In genomic region chr19:52172347-52172746, GRCh38 we compare ENCODE assay signal across 13 cellular contexts. TPM values are rescaled to one million over a fixed set of nuclear protein-coding genes. Genes with fewer than 3 reads are reported as not detected.
DNase-seq lines count a peak whose midpoint lies in the region; ATAC-seq and TF ChIP-seq lines count a peak whose summit lies in the region.
"Had no signal": no experiment of that assay in that cellular context is flagged by ENCODE, and none has a peak within 500 bp of the region (broad histone marks: within the 10 kb centered on the region; RNA-seq: fewer than 3 reads in every experiment).

No MANE protein-coding gene starts in this region.

- H3K27ac ChIP-seq in mesenchymal stem cell (ENCODE audit: low read length, poor library complexity, severe bottlenecking) (no peak overlapping the region), tibial artery (peak overlapping the region; percentile 89 to 93)

- H2BK5ac ChIP-seq in mesenchymal stem cell (ENCODE audit: low read depth, low read length, poor library complexity, severe bottlenecking) = no peak overlapping the region

- ATAC-seq in GM21723 (IDR thresholded peaks at IDR 0.05; ENCODE audit: unreplicated experiment) (no peak), GM18907 (IDR thresholded peaks at IDR 0.05; ENCODE audit: unreplicated experiment) (no peak), GM21381 (IDR thresholded peaks at IDR 0.05; ENCODE audit: unreplicated experiment) (no peak)

- peak overlapping the region; percentile 94 for H3K4me3 Mint-ChIP-seq in activated naive CD4-positive, alpha-beta T cell treated with anti-CD3 and anti-CD28 coated beads for 36 hours
- H3K4me3 Mint-ChIP-seq in activated T-helper 1 cell treated with anti-CD3 and anti-CD28 coated beads, Interleukin-12 subunit alpha, Interleukin-12 subunit beta, Interleukin-2, Interleukin-4 antibody, amounts not matched to agents 30 ng/mL and 10 ng/mL and 1 ng/mL, durations not matched to agents 14 hours and 24 hours and 36 hours = peak overlapping the region; percentile 97

- H3K4me1 ChIP-seq in mesenchymal stem cell (ENCODE audit: control insufficient read depth, insufficient read depth, low read depth, low read length) (peaks cover 1% of the 10 kb centered on the region), tibial artery (peaks cover 6 to 17% (median 11%) of the 10 kb centered on the region in 4 donors)

- CTCF ChIA-PET in activated naive CD4-positive, alpha-beta T cell treated with anti-CD3 and anti-CD28 coated beads for 36 hours (lab: Charles Lee) = no interaction called here

- peaks cover 8% of the 10 kb centered on the region for H3K9me3 ChIP-seq in mesenchymal stem cell (ENCODE audit: control insufficient read depth, low read length)
- H3K9me3 ChIP-seq in tibial artery = no peaks in the 10 kb centered on the region
- H3K9me3 ChIP-seq: esophagus squamous epithelium had no signal

- H4K91ac ChIP-seq in mesenchymal stem cell (ENCODE audit: low read length) = no peak overlapping the region

- no peak overlapping the region for H4K8ac ChIP-seq in mesenchymal stem cell (ENCODE audit: low read length)

- H3K9ac ChIP-seq in mesenchymal stem cell (ENCODE audit: low read length) = peak overlapping the region; percentile 98

- no peak overlapping the region for H2BK12ac ChIP-seq in mesenchymal stem cell (ENCODE audit: low read length in 2 of 2)

- H2BK15ac ChIP-seq in mesenchymal stem cell (ENCODE audit: low read depth, poor library complexity, severe bottlenecking) = no peak overlapping the region

- H2AK5ac ChIP-seq in mesenchymal stem cell (ENCODE audit: low read length, severe bottlenecking) = peak overlapping the region; percentile 33

- H3K36me3 ChIP-seq in mesenchymal stem cell (ENCODE audit: control insufficient read depth in 1 of 2, insufficient read depth in 2 of 2, low read depth in 1 of 2, low read length in 2 of 2) (peaks cover 13 to 17% of the 10 kb centered on the region in 2 experiments), tibial artery (peaks cover 11 to 16% (median 14%) of the 10 kb centered on the region in 3 donors)

- peaks cover 6% of the 10 kb centered on the region for H3K9me3 Mint-ChIP-seq in activated naive CD4-positive, alpha-beta T cell treated with anti-CD3 and anti-CD28 coated beads for 36 hours
- peaks cover 20% of the 10 kb centered on the region for H3K9me3 Mint-ChIP-seq in activated T-helper 1 cell treated with anti-CD3 and anti-CD28 coated beads, Interleukin-12 subunit alpha, Interleukin-12 subunit beta, Interleukin-2, Interleukin-4 antibody, amounts not matched to agents 30 ng/mL and 10 ng/mL and 1 ng/mL, durations not matched to agents 14 hours and 24 hours and 36 hours

- H2BK120ac ChIP-seq in mesenchymal stem cell (ENCODE audit: low read depth, low read length) = no peak overlapping the region

- intact Hi-C loops in activated naive CD4-positive, alpha-beta T cell treated with anti-CD3 and anti-CD28 coated beads for 36 hours (cut with micrococcal nuclease) = no loop called here
- intact Hi-C loops in activated T-helper 1 cell treated with anti-CD3 and anti-CD28 coated beads, Interleukin-12 subunit alpha, Interleukin-12 subunit beta, Interleukin-2, Interleukin-4 antibody, amounts not matched to agents 30 ng/mL and 10 ng/mL and 1 ng/mL, durations not matched to agents 14 hours and 24 hours and 36 hours (cut with micrococcal nuclease) = no loop called here
- intact Hi-C loops in tibial artery (cut with DNase I; ENCODE audit: low total_unique reads) = loop anchor here (10.0 kb wide), 1 partner anchor 62 kb away; no protein-coding TSS in a partner anchor

- no peaks in the 10 kb centered on the region for H3K27me3 Mint-ChIP-seq in activated naive CD4-positive, alpha-beta T cell treated with anti-CD3 and anti-CD28 coated beads for 36 hours (ENCODE audit: low read depth)
- no peaks in the 10 kb centered on the region for H3K27me3 Mint-ChIP-seq in activated T-helper 1 cell treated with anti-CD3 and anti-CD28 coated beads, Interleukin-12 subunit alpha, Interleukin-12 subunit beta, Interleukin-2, Interleukin-4 antibody, amounts not matched to agents 30 ng/mL and 10 ng/mL and 1 ng/mL, durations not matched to agents 14 hours and 24 hours and 36 hours (ENCODE audit: insufficient read depth)

- TF ChIP-seq CTCF in tibial artery (IDR thresholded peaks at IDR 0.05) = no peak

- H3K4me1 Mint-ChIP-seq in activated naive CD4-positive, alpha-beta T cell treated with anti-CD3 and anti-CD28 coated beads for 36 hours (ENCODE audit: low read depth) = peaks cover 26% of the 10 kb centered on the region
- H3K4me1 Mint-ChIP-seq in activated T-helper 1 cell treated with anti-CD3 and anti-CD28 coated beads, Interleukin-12 subunit alpha, Interleukin-12 subunit beta, Interleukin-2, Interleukin-4 antibody, amounts not matched to agents 30 ng/mL and 10 ng/mL and 1 ng/mL, durations not matched to agents 14 hours and 24 hours and 36 hours (ENCODE audit: low read depth) = peaks cover 11% of the 10 kb centered on the region

- peaks cover 9% of the 10 kb centered on the region for H3K79me1 ChIP-seq in mesenchymal stem cell (replicated peaks; ENCODE audit: low read length, poor library complexity, severe bottlenecking)

- no peaks in the 10 kb centered on the region for H3K27me3 ChIP-seq in mesenchymal stem cell (ENCODE audit: control insufficient read depth in 1 of 2, insufficient read depth in 1 of 2, low read length in 2 of 2)
- H3K27me3 ChIP-seq in tibial artery = no peaks in the 10 kb centered on the region
- H3K27me3 ChIP-seq: esophagus squamous epithelium, Peyer's patch had no signal

- H3K4me2 ChIP-seq in mesenchymal stem cell (ENCODE audit: low read length, poor library complexity, severe bottlenecking) = no peak overlapping the region

- H3K23ac ChIP-seq in mesenchymal stem cell (ENCODE audit: low read length in 2 of 2) = no peak overlapping the region

- H3K4me3 ChIP-seq in mesenchymal stem cell (ENCODE audit: insufficient read depth in 1 of 2, low read depth in 1 of 2, low read length in 2 of 2) (peak overlapping the region in 1 of 2 experiments; percentile 100), tibial artery (no peak overlapping the region)

- H3K18ac ChIP-seq in mesenchymal stem cell (ENCODE audit: low read depth in 1 of 2, low read length in 2 of 2) = no peak overlapping the region

- H3K36me3 Mint-ChIP-seq in activated naive CD4-positive, alpha-beta T cell treated with anti-CD3 and anti-CD28 coated beads for 36 hours (ENCODE audit: low read depth) = peaks cover 29% of the 10 kb centered on the region
- peaks cover 32% of the 10 kb centered on the region for H3K36me3 Mint-ChIP-seq in activated T-helper 1 cell treated with anti-CD3 and anti-CD28 coated beads, Interleukin-12 subunit alpha, Interleukin-12 subunit beta, Interleukin-2, Interleukin-4 antibody, amounts not matched to agents 30 ng/mL and 10 ng/mL and 1 ng/mL, durations not matched to agents 14 hours and 24 hours and 36 hours (ENCODE audit: low read depth)

- H2AFZ ChIP-seq in mesenchymal stem cell (ENCODE audit: low read depth, low read length) = no peak overlapping the region

- DNase-seq in activated naive CD4-positive, alpha-beta T cell treated with anti-CD3 and anti-CD28 coated beads for 36 hours = no peak
- no peak for DNase-seq in activated naive CD4-positive, alpha-beta T cell treated with anti-CD3 and anti-CD28 coated beads, Interleukin-2, amount 50 U/mL, for 16 hours
- no peak for DNase-seq in activated T-helper 1 cell treated with anti-CD3 and anti-CD28 coated beads, Interleukin-12 subunit alpha, Interleukin-12 subunit beta, Interleukin-2, Interleukin-4 antibody, amounts not matched to agents 30 ng/mL and 10 ng/mL and 1 ng/mL, durations not matched to agents 14 hours and 24 hours and 36 hours (ENCODE audit: low spot score)
- DNase-seq in mesenchymal stem cell = no peak
- no peak for DNase-seq in tibial artery
- DNase-seq: activated CD4-positive, CD25-positive, alpha-beta regulatory T cell treated with anti-CD3 and anti-CD28 coated beads, Interleukin-2, amount 50 U/mL, for 72 hours; esophagus squamous epithelium; islet precursor cell; NCI-H1694 treated with DMSO at 0.1 percent for 48 hours; Peyer's patch had no signal

- H3K14ac ChIP-seq in mesenchymal stem cell (ENCODE audit: low read length in 2 of 2) = no peak overlapping the region

- 100% methylated on average over 1 of the region's 1 CpG for WGBS in mesenchymal stem cell

- H3K4ac ChIP-seq in mesenchymal stem cell (ENCODE audit: low read depth in 1 of 2, low read length in 2 of 2) = no peak overlapping the region

- peak overlapping the region; percentile 95 for H3K27ac Mint-ChIP-seq in activated naive CD4-positive, alpha-beta T cell treated with anti-CD3 and anti-CD28 coated beads for 36 hours
- H3K27ac Mint-ChIP-seq in activated T-helper 1 cell treated with anti-CD3 and anti-CD28 coated beads, Interleukin-12 subunit alpha, Interleukin-12 subunit beta, Interleukin-2, Interleukin-4 antibody, amounts not matched to agents 30 ng/mL and 10 ng/mL and 1 ng/mL, durations not matched to agents 14 hours and 24 hours and 36 hours = no peak overlapping the region

RNA-seq across cellular contexts. Expression of gene ZNF836, which starts 0.9 kb away (rescaled TPM):
- total RNA-seq in activated naive CD4-positive, alpha-beta T cell treated with anti-CD3 and anti-CD28 coated beads for 36 hours = 10 to 100 TPM; 10.7 to 11.1 TPM
- 7.8 and 10.8 TPM in 2 replicates for total RNA-seq in activated T-helper 1 cell treated with anti-CD3 and anti-CD28 coated beads, Interleukin-12 subunit alpha, Interleukin-12 subunit beta, Interleukin-2, Interleukin-4 antibody, amounts not matched to agents 30 ng/mL and 10 ng/mL and 1 ng/mL, durations not matched to agents 14 hours and 24 hours and 36 hours
- 9.6 TPM for polyA plus RNA-seq in mesenchymal stem cell (2013, experiment 1 of 2)
- 9.7 TPM for polyA plus RNA-seq in mesenchymal stem cell (2013, experiment 2 of 2)

RNA-seq across cellular contexts. Expression of gene PPP2R1A, which starts 17.5 kb away (rescaled TPM):
- total RNA-seq in activated naive CD4-positive, alpha-beta T cell treated with anti-CD3 and anti-CD28 coated beads for 36 hours = 100 to 1,000 TPM; 228 to 232 TPM
- 214 and 215 TPM in 2 replicates for total RNA-seq in activated T-helper 1 cell treated with anti-CD3 and anti-CD28 coated beads, Interleukin-12 subunit alpha, Interleukin-12 subunit beta, Interleukin-2, Interleukin-4 antibody, amounts not matched to agents 30 ng/mL and 10 ng/mL and 1 ng/mL, durations not matched to agents 14 hours and 24 hours and 36 hours
- 105 TPM for polyA plus RNA-seq in mesenchymal stem cell (2013, experiment 1 of 2)
- 103 TPM for polyA plus RNA-seq in mesenchymal stem cell (2013, experiment 2 of 2)

RNA-seq across cellular contexts. Expression of gene ZNF616, which starts 32.6 kb away (rescaled TPM):
- total RNA-seq in activated naive CD4-positive, alpha-beta T cell treated with anti-CD3 and anti-CD28 coated beads for 36 hours = 1 to 10 TPM; 7.6 to 8.7 TPM
- 4.1 and 6.7 TPM in 2 replicates for total RNA-seq in activated T-helper 1 cell treated with anti-CD3 and anti-CD28 coated beads, Interleukin-12 subunit alpha, Interleukin-12 subunit beta, Interleukin-2, Interleukin-4 antibody, amounts not matched to agents 30 ng/mL and 10 ng/mL and 1 ng/mL, durations not matched to agents 14 hours and 24 hours and 36 hours
- polyA plus RNA-seq in mesenchymal stem cell (2013, experiment 1 of 2) = 4.8 TPM
- 4.6 TPM for polyA plus RNA-seq in mesenchymal stem cell (2013, experiment 2 of 2)
